In genomic region chr6:110468696-110469095, GRCh38 we compare ENCODE assay signal across 30 cellular contexts. TPM values are rescaled to one million over a fixed set of nuclear protein-coding genes. Genes with fewer than 3 reads are reported as not detected.
"Had no signal": no experiment of that assay in that cellular context is flagged by ENCODE, and none has a peak within 500 bp of the region (broad histone marks: within the 10 kb centered on the region; RNA-seq: fewer than 3 reads in every experiment).

No MANE protein-coding gene starts in this region.

- H3K4me3 ChIP-seq: breast epithelium, esophagus squamous epithelium, ovary, psoas muscle, smooth muscle cell, thoracic aorta had no signal

- H3K4me2 ChIP-seq: smooth muscle cell had no signal

- ATAC-seq: activated CD8-positive, alpha-beta T cell treated with anti-CD3 and anti-CD28 coated beads for 36 hours; activated T-cell treated with anti-CD3 and anti-CD28 coated beads, Interleukin-2, amount 50 U/mL, for 4 hours; activated T-helper 17 cell treated with anti-CD3 and anti-CD28 coated beads, Interleukin-2, amount 50 U/mL, for 72 hours; left cardiac atrium; left ventricle myocardium superior; psoas muscle; T-helper 17 cell had no signal

- DNase-seq: activated CD4-positive, alpha-beta T cell treated with anti-CD3 and anti-CD28 coated beads, Interleukin-2, amount 50 U/mL, for 1 hour; activated CD4-positive, CD25-positive, alpha-beta regulatory T cell treated with anti-CD3 and anti-CD28 coated beads, Interleukin-2, amount 50 U/mL, for 72 hours; activated CD8-positive, alpha-beta T cell treated with anti-CD3 and anti-CD28 coated beads for 36 hours; activated gamma-delta T cell treated with Interleukin-2 at 50 U/mL for 16 hours; activated naive CD8-positive, alpha-beta T cell treated with anti-CD3 and anti-CD28 coated beads, Interleukin-2, amount 50 U/mL, for 24 hours; activated T-cell treated with anti-CD3 and anti-CD28 coated beads, Interleukin-2, amount 50 U/mL, for 4 hours; amygdala; esophagus squamous epithelium; foreskin melanocyte; left cardiac atrium; left ventricle myocardium superior; ovary; psoas muscle; stimulated activated CD4-positive, alpha-beta T cell treated with anti-CD3 and anti-CD28 coated beads, Interleukin-1b, Interleukin-23, amount 100 ng/mL, for 48 hours; stimulated activated naive CD4-positive, alpha-beta T cell treated with Interleukin-2 at 50 U/mL for 16 hours; T-helper 17 cell; T1000; trophoblast cell; WERI-Rb-1 had no signal

- H3K27me3 ChIP-seq: breast epithelium, neutrophil, ovary had no signal

- H3K36me3 ChIP-seq: breast epithelium, esophagus squamous epithelium, neutrophil, ovary, thoracic aorta, WERI-Rb-1 had no signal

- H3K27me3 Mint-ChIP-seq: dendritic cell treated with granulocyte-macrophage colony-stimulating factor and Interleukin-4, amounts not matched to agents 40 ng/mL and 50 ng/mL, for 4 days had no signal

- H3K4me3 Mint-ChIP-seq: activated CD8-positive, alpha-beta T cell treated with anti-CD3 and anti-CD28 coated beads for 36 hours; activated naive CD4-positive, alpha-beta T cell treated with anti-CD3 and anti-CD28 coated beads, Interleukin-2, amount 50 U/mL, for 24 hours; activated naive CD8-positive, alpha-beta T cell treated with anti-CD3 and anti-CD28 coated beads, Interleukin-2, amount 50 U/mL, for 24 hours; activated T-cell treated with anti-CD3 and anti-CD28 coated beads, Interleukin-2, amount 50 U/mL, for 4 hours; activated T-helper 17 cell treated with anti-CD3 and anti-CD28 coated beads, Interleukin-2, amount 50 U/mL, for 72 hours; central memory CD8-positive, alpha-beta T cell; dendritic cell treated with granulocyte-macrophage colony-stimulating factor and Interleukin-4, amounts not matched to agents 40 ng/mL and 50 ng/mL, for 4 days; nephron; T-helper 17 cell had no signal

- H3K27ac ChIP-seq: breast epithelium, esophagus squamous epithelium, neutrophil, ovary, psoas muscle, thoracic aorta, WERI-Rb-1 had no signal

- H3K9me3 ChIP-seq: esophagus squamous epithelium, neutrophil, ovary, psoas muscle, thoracic aorta had no signal

- H3K4me1 ChIP-seq: breast epithelium, esophagus squamous epithelium, psoas muscle had no signal

- H3K27ac Mint-ChIP-seq: activated CD8-positive, alpha-beta T cell treated with anti-CD3 and anti-CD28 coated beads for 36 hours; activated naive CD4-positive, alpha-beta T cell treated with anti-CD3 and anti-CD28 coated beads, Interleukin-2, amount 50 U/mL, for 24 hours; activated naive CD8-positive, alpha-beta T cell treated with anti-CD3 and anti-CD28 coated beads, Interleukin-2, amount 50 U/mL, for 24 hours; activated T-helper 17 cell treated with anti-CD3 and anti-CD28 coated beads, Interleukin-2, amount 50 U/mL, for 72 hours; dendritic cell treated with granulocyte-macrophage colony-stimulating factor and Interleukin-4, amounts not matched to agents 40 ng/mL and 50 ng/mL, for 4 days; nephron; T-helper 17 cell had no signal

- H3K9me3 Mint-ChIP-seq: activated T-helper 17 cell treated with anti-CD3 and anti-CD28 coated beads, Interleukin-2, amount 50 U/mL, for 72 hours; central memory CD8-positive, alpha-beta T cell had no signal

- H3K4me1 Mint-ChIP-seq: activated naive CD4-positive, alpha-beta T cell treated with anti-CD3 and anti-CD28 coated beads, Interleukin-2, amount 50 U/mL, for 24 hours; activated naive CD8-positive, alpha-beta T cell treated with anti-CD3 and anti-CD28 coated beads, Interleukin-2, amount 50 U/mL, for 24 hours; activated T-helper 17 cell treated with anti-CD3 and anti-CD28 coated beads, Interleukin-2, amount 50 U/mL, for 72 hours; central memory CD8-positive, alpha-beta T cell; nephron; T-helper 17 cell had no signal

RNA-seq across cellular contexts. Expression of gene SLC22A16, which starts 7.7 kb away (rescaled TPM):
- total RNA-seq: activated CD8-positive, alpha-beta T cell treated with anti-CD3 and anti-CD28 coated beads for 36 hours; activated T-cell treated with anti-CD3 and anti-CD28 coated beads, Interleukin-2, amount 50 U/mL, for 4 hours; activated T-helper 17 cell treated with anti-CD3 and anti-CD28 coated beads, Interleukin-2, amount 50 U/mL, for 72 hours; left ventricle myocardium superior; lung microvascular endothelial cell; mucosa of gallbladder; psoas muscle; smooth muscle cell; T-helper 17 cell had no signal

RNA-seq across cellular contexts. Expression of gene DDO, which starts 53.3 kb away (rescaled TPM):
- total RNA-seq: activated CD8-positive, alpha-beta T cell treated with anti-CD3 and anti-CD28 coated beads for 36 hours; activated T-cell treated with anti-CD3 and anti-CD28 coated beads, Interleukin-2, amount 50 U/mL, for 4 hours; activated T-helper 17 cell treated with anti-CD3 and anti-CD28 coated beads, Interleukin-2, amount 50 U/mL, for 72 hours; smooth muscle cell had no signal
